ENCODE assay signal across 1 cellular context in genomic region chr2:194252127-194252526, GRCh38.
TF ChIP-seq lines count a peak whose summit lies in the region.

No MANE protein-coding gene starts in this region.

TF ChIP-seq in GM23338, 12 proteins besides CTCF, POLR2A, EP300 and RAD21:
- TF ChIP-seq REST (IDR thresholded peaks at IDR 0.05; ENCODE audit: unreplicated experiment) (no peak), ZNF331 (CRISPR knock-in tag; IDR thresholded peaks at IDR 0.05; ENCODE audit: low read depth) (no peak), EZH2phosphoT487 (IDR thresholded peaks at IDR 0.05; ENCODE audit: unreplicated experiment) (no peak), NANOG (IDR thresholded peaks at IDR 0.05; ENCODE audit: borderline replicate concordance) (no peak; the same call in 1 of the 2 replicates), POLR2AphosphoS5 (IDR thresholded peaks at IDR 0.05; ENCODE audit: low read depth) (no peak), JUNB (IDR thresholded peaks at IDR 0.05; ENCODE audit: unreplicated experiment) (no peak), ZNF114 (CRISPR knock-in tag; IDR thresholded peaks at IDR 0.05) (no peak), CREB1 (CRISPR knock-in tag; IDR thresholded peaks at IDR 0.05; ENCODE audit: low read depth) (no peak), STAT1 (IDR thresholded peaks at IDR 0.05; ENCODE audit: unreplicated experiment) (no peak), EZH2 (IDR thresholded peaks at IDR 0.05; ENCODE audit: low read depth, unreplicated experiment) (no peak), ZNF462 (CRISPR knock-in tag; IDR thresholded peaks at IDR 0.05) (no peak), ETS1 (IDR thresholded peaks at IDR 0.05) (no peak)
